ENCODE assay signal across 11 cellular contexts in genomic region chr12:6377667-6377994, GRCh38. TPM values are rescaled to one million over a fixed set of nuclear protein-coding genes. Genes with fewer than 3 reads are reported as not detected.
A peak's percentile ranks its signal among the peaks of the same experiment; 100 is the strongest.
DNase-seq lines count a peak whose midpoint lies in the region; ATAC-seq and TF ChIP-seq lines count a peak whose summit lies in the region.
"Had no signal": no experiment of that assay in that cellular context is flagged by ENCODE, and none has a peak within 500 bp of the region (broad histone marks: within the 10 kb centered on the region; RNA-seq: fewer than 3 reads in every experiment).

No MANE protein-coding gene starts in this region.

- no peaks in the 10 kb centered on the region for H3K9me3 Mint-ChIP-seq in dendritic cell treated with granulocyte-macrophage colony-stimulating factor and Interleukin-4, amounts not matched to agents 40 ng/mL and 50 ng/mL, for 4 days
- H3K9me3 Mint-ChIP-seq: activated T-helper 2 cell treated with anti-CD3 and anti-CD28 coated beads, Interferon-gamma antibody, Interleukin-2, Interleukin-4, amounts not matched to agents 10 μg/mL and 5 μg/mL and 100 μg/mL, durations not matched to agents 14 hours and 24 hours and 36 hours had no signal

- no peak overlapping the region for H3K4me3 ChIP-seq in lung
- H3K4me3 ChIP-seq in transverse colon = no peak overlapping the region

- no peaks in the 10 kb centered on the region for H3K27me3 ChIP-seq in lung (ENCODE audit: control insufficient read depth, insufficient read depth)
- H3K27me3 ChIP-seq in transverse colon = no peaks in the 10 kb centered on the region

- TF ChIP-seq POLR2A in transverse colon (IDR thresholded peaks at IDR 0.05) = peak; percentile 34

- peaks cover 0 to 15% of the 10 kb centered on the region in 2 donors for H3K4me1 ChIP-seq in lung (ENCODE audit: control insufficient read depth in 2 of 2, insufficient read depth in 2 of 2, low read length in 2 of 2)
- H3K4me1 ChIP-seq in transverse colon = peaks cover 30 to 64% (median 36%) of the 10 kb centered on the region in 4 donors

- peak overlapping the region; percentile 86 for H3K27ac Mint-ChIP-seq in dendritic cell treated with granulocyte-macrophage colony-stimulating factor and Interleukin-4, amounts not matched to agents 40 ng/mL and 50 ng/mL, for 4 days
- H3K27ac Mint-ChIP-seq: activated T-helper 2 cell treated with anti-CD3 and anti-CD28 coated beads, Interferon-gamma antibody, Interleukin-2, Interleukin-4, amounts not matched to agents 10 μg/mL and 5 μg/mL and 100 μg/mL, durations not matched to agents 14 hours and 24 hours and 36 hours had no signal

- H3K9me3 ChIP-seq in lung (ENCODE audit: control insufficient read depth in 2 of 2, insufficient read depth in 1 of 2, low read length in 1 of 2) = no peaks in the 10 kb centered on the region
- H3K9me3 ChIP-seq in transverse colon = no peaks in the 10 kb centered on the region

- TF ChIP-seq CTCF in lung (IDR thresholded peaks at IDR 0.05; ENCODE audit: control extremely low read depth, extremely low read depth) (no peak), transverse colon (IDR thresholded peaks at IDR 0.05) (no peak)

- H3K36me3 Mint-ChIP-seq in dendritic cell treated with granulocyte-macrophage colony-stimulating factor and Interleukin-4, amounts not matched to agents 40 ng/mL and 50 ng/mL, for 4 days (ENCODE audit: low read depth) = no peaks in the 10 kb centered on the region

- peaks cover 92% of the 10 kb centered on the region for H3K4me1 Mint-ChIP-seq in dendritic cell treated with granulocyte-macrophage colony-stimulating factor and Interleukin-4, amounts not matched to agents 40 ng/mL and 50 ng/mL, for 4 days (ENCODE audit: low read depth)

- H3K27me3 Mint-ChIP-seq in dendritic cell treated with granulocyte-macrophage colony-stimulating factor and Interleukin-4, amounts not matched to agents 40 ng/mL and 50 ng/mL, for 4 days = peaks cover 2% of the 10 kb centered on the region

- H3K36me3 ChIP-seq in lung (ENCODE audit: control insufficient read depth in 2 of 2, insufficient read depth in 2 of 2, low read length in 2 of 2) (no peaks in the 10 kb centered on the region), transverse colon (no peaks in the 10 kb centered on the region)

- 36 to 68% methylated on average over 4 of the region's 4 CpGs for WGBS in lung, 2 donors
- WGBS in transverse colon (ENCODE audit: low coverage in 1 of 2), 2 donors = 59% methylated on average over 4 of the region's 4 CpGs; no CpG with 5 or more reads in 1 of the 2 donors

- H3K4me3 Mint-ChIP-seq in dendritic cell treated with granulocyte-macrophage colony-stimulating factor and Interleukin-4, amounts not matched to agents 40 ng/mL and 50 ng/mL, for 4 days = no peak overlapping the region

- H3K27ac ChIP-seq in lung (ENCODE audit: low read depth in 1 of 2, low read length in 1 of 2) (peak overlapping the region in 1 of 2 donors; percentile 87), transverse colon (peak overlapping the region; percentile 87 to 93 (median 89))

- intact Hi-C loops in dendritic cell treated with granulocyte-macrophage colony-stimulating factor and Interleukin-4, amounts not matched to agents 40 ng/mL and 50 ng/mL, for 4 days (cut with micrococcal nuclease) = loop anchor here (5.0 kb wide), 1 partner anchor 40 kb away; no protein-coding TSS in a partner anchor
- intact Hi-C loops in transverse colon (cut with DNase I; ENCODE audit: low total_unique reads) = no loop called here

- no peak for TF ChIP-seq EP300 in transverse colon (IDR thresholded peaks at IDR 0.05; ENCODE audit: low read depth)

- in situ Hi-C loops in transverse colon (cut with MboI; ENCODE audit: low pct_ligation_motif_present in 1 of 4, low pct_unique_long_range_greater_than_20kb in 1 of 4, low sequenced_read_pairs in 3 of 4) = no loop called here

- DNase-seq in NCI-H2196 (lab: John Stamatoyannopoulos, UW; ENCODE audit: unreplicated experiment) (peak; percentile 42), NCI-H2196 treated with DMSO at 0.1 percent for 48 hours (lab: John Stamatoyannopoulos, UW; ENCODE audit: unreplicated experiment) (no peak), lung (ENCODE audit: low spot score) (peak; percentile 83), transverse colon (peak; percentile 74), Ammon's horn (ENCODE audit: low spot score) (no peak), NCI-H2171 treated with DMSO at 0.1 percent for 48 hours (lab: John Stamatoyannopoulos, UW) (no peak)
- DNase-seq: stimulated activated CD8-positive, alpha-beta memory T cell treated with anti-CD3 and anti-CD28 coated beads, Interleukin-4, amount 100 ng/mL, for 48 hours had no signal

- ATAC-seq in lung (ENCODE audit: insufficient read depth, low FRiP score) (peak; percentile 23), GM18511 (IDR thresholded peaks at IDR 0.05; ENCODE audit: unreplicated experiment) (no peak)

RNA-seq across cellular contexts. Expression of gene SCNN1A, which starts 2.3 kb away (rescaled TPM):
- total RNA-seq in lung = 100 to 1,000 TPM; 122 to 312 TPM
- polyA plus RNA-seq in lung = 100 to 1,000 TPM in 1 of 2 donors, 10 to 100 TPM in 1; 86.6 to 129 TPM
- total RNA-seq in transverse colon = 100 to 1,000 TPM; 151 to 757 (median 502) TPM
- total RNA-seq: activated T-helper 2 cell treated with anti-CD3 and anti-CD28 coated beads, Interferon-gamma antibody, Interleukin-2, Interleukin-4, amounts not matched to agents 10 μg/mL and 5 μg/mL and 100 μg/mL, durations not matched to agents 14 hours and 24 hours and 36 hours had no signal

RNA-seq across cellular contexts. Expression of gene LTBR, which starts 6.3 kb away (rescaled TPM):
- total RNA-seq in lung (100 to 1,000 TPM in 1 of 2 donors, 10 to 100 TPM in 1; 52.6 to 134 TPM), transverse colon (100 to 1,000 TPM; 148 to 367 (median 208) TPM)
- polyA plus RNA-seq in lung = 100 to 1,000 TPM; 111 to 134 TPM
- total RNA-seq: A172 had no signal

RNA-seq across cellular contexts. Expression of gene TNFRSF1A, which starts 35.8 kb away (rescaled TPM):
- total RNA-seq in lung = 100 to 1,000 TPM; 175 to 184 TPM
- polyA plus RNA-seq in lung = 100 to 1,000 TPM in 1 of 2 donors, 10 to 100 TPM in 1; 81.6 to 182 TPM
- 100 to 1,000 TPM; 229 to 317 (median 258) TPM for total RNA-seq in transverse colon

Comparison
In these comparisons a context has a peak if more than half of its experiments do, and no peak if none do; other contexts are left out.
1. DNase-seq: peak in NCI-H2196 (single experiment), lung (single experiment) and transverse colon (single experiment); none in NCI-H2196 treated with DMSO at 0.1 percent for 48 hours (single experiment), Ammon's horn (single experiment) and NCI-H2171 treated with DMSO at 0.1 percent for 48 hours (single experiment).